In the genomic region with DNA sequence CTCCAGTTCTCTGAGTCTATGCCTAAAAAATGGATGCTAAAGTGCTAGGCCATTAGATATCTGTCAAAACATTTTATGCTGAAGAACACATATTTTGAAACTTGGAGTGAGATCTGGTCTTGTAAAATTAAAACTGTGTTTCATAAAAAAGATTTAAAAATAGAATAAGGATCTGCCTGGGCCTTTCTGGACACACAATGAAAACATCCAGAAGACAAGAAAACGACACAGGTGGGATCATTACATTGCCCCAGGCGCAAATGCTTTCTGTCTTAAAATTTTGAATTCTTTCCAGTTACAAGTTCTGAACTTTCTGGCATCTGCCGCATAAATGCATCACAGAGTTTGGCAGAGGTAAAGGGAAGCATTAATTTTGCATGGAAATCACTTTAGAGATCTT, we compare ENCODE assay signal across 21 cellular contexts.
DNase-seq lines count a peak whose midpoint lies in the region; ATAC-seq, FAIRE-seq and TF ChIP-seq lines count a peak whose summit lies in the region.
"Had no signal": no experiment of that assay in that cellular context is flagged by ENCODE, and none has a peak within 500 bp of the region (broad histone marks: within the 10 kb centered on the region; RNA-seq: fewer than 3 reads in every experiment).

No MANE protein-coding gene starts in this region.

- peaks cover 6% of the 10 kb centered on the region for H3K9me3 ChIP-seq in adipocyte (ENCODE audit: control insufficient read depth, low read length)
- H3K9me3 ChIP-seq in pancreas, result no peaks in the 10 kb centered on the region
- H3K9me3 ChIP-seq: BE2C had no signal

- TF ChIP-seq CTCF in fibroblast of the aortic adventitia (IDR thresholded peaks at IDR 0.05; ENCODE audit: insufficient read depth, low read length) (no peak), pancreas (IDR thresholded peaks at IDR 0.05) (no peak)

- H3K27ac ChIP-seq in pancreas, result no peak overlapping the region
- H3K27ac ChIP-seq: BLaER1 treated with 17β-estradiol and CSF1 and Interleukin-3, amounts not matched to agents 10 nM and 100 nM had no signal

- H3K9ac ChIP-seq in adipocyte (ENCODE audit: low read length), result no peak overlapping the region
- H3K9ac ChIP-seq: BLaER1 treated with 17β-estradiol and CSF1 and Interleukin-3, amounts not matched to agents 10 nM and 100 nM had no signal

- peaks cover 6% of the 10 kb centered on the region for H3K4me1 ChIP-seq in adipocyte (ENCODE audit: control insufficient read depth, insufficient read depth, low read length)
- no peaks in the 10 kb centered on the region for H3K4me1 ChIP-seq in pancreas
- H3K4me1 ChIP-seq: BE2C; BLaER1 treated with 17β-estradiol and CSF1 and Interleukin-3, amounts not matched to agents 10 nM and 100 nM had no signal

- H3K27me3 ChIP-seq in adipocyte (replicated peaks; ENCODE audit: control insufficient read depth, insufficient read depth, low read length) (no peaks in the 10 kb centered on the region), pancreas (no peaks in the 10 kb centered on the region)
- H3K27me3 ChIP-seq: BE2C; BLaER1 treated with 17β-estradiol and CSF1 and Interleukin-3, amounts not matched to agents 10 nM and 100 nM had no signal

- 90 to 95% methylated on average over 3 of the region's 3 CpGs for WGBS in pancreas, 2 donors

- ATAC-seq in pancreas (no peak), HG03521 (IDR thresholded peaks at IDR 0.05; ENCODE audit: unreplicated experiment) (no peak), HG03442 (IDR thresholded peaks at IDR 0.05; ENCODE audit: unreplicated experiment) (no peak)

- DNase-seq in adipocyte (ENCODE audit: low read depth) (peak; percentile 8), fibroblast of the aortic adventitia (ENCODE audit: low read depth) (peak; percentile 24), pancreas (no peak), NCI-H2029 (lab: John Stamatoyannopoulos, UW) (no peak)
- DNase-seq in stimulated activated CD4-positive, alpha-beta T cell treated with anti-CD3 and anti-CD28 coated beads, Interleukin-2, amount 100 ng/mL, for 48 hours, result no peak
- DNase-seq: AML-193; BE2C; CD4-positive, alpha-beta T cell; CD8-positive, alpha-beta memory T cell; DMS 273 treated with DMSO at 0.1 percent for 48 hours; DMS79; EL; GF-D8; H7; HCEC 1CT had no signal

- H3K4me3 ChIP-seq in adipocyte (ENCODE audit: low read length) (no peak overlapping the region), fibroblast of the aortic adventitia (ENCODE audit: low read depth, low read length) (no peak overlapping the region), pancreas (no peak overlapping the region)
- H3K4me3 ChIP-seq: BLaER1 treated with 17β-estradiol and CSF1 and Interleukin-3, amounts not matched to agents 10 nM and 100 nM had no signal

- intact Hi-C loops in pancreas (cut with DNase I), result no loop called here

- peaks cover 5% of the 10 kb centered on the region for H3K36me3 ChIP-seq in adipocyte (ENCODE audit: control insufficient read depth, insufficient read depth, low read length, severe bottlenecking)
- no peaks in the 10 kb centered on the region for H3K36me3 ChIP-seq in pancreas
- H3K36me3 ChIP-seq: BE2C had no signal

- FAIRE-seq in pancreas (lab: Jason Lieb, UNC), result peak; percentile 64
- FAIRE-seq: GM12891, GM18507, H1 had no signal

Comparison
In these comparisons a context has a peak if more than half of its experiments do, and no peak if none do; other contexts are left out.
1. DNase-seq: peak in adipocyte (single experiment) and fibroblast of the aortic adventitia (single experiment); none in pancreas (0 of 6), stimulated activated CD4-positive, alpha-beta T cell treated with anti-CD3 and anti-CD28 coated beads, Interleukin-2, amount 100 ng/mL, for 48 hours (0 of 2) and NCI-H2029 (single experiment).